ENCODE assay signal across 10 cellular contexts in the genomic region with DNA sequence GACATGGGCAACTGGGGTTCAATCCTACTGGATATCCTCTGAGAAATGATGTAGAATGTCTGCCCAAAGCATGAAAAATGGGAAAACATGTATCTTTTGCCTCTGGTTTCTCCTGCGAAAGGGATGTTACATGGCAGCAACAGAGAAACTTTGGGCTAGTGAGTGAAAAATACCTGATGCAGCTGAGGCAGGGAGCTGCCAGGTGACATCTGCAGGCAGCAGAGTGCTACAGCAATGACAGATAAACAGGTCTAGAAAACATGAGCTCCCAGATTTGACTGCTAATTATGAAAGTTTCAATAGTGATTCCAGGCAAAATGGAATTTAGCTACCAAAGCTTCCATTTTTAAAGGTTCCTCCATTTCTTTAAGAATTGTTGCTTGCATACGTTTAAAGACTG. TPM values are rescaled to one million over a fixed set of nuclear protein-coding genes. Genes with fewer than 3 reads are reported as not detected.
A peak's percentile ranks its signal among the peaks of the same experiment; 100 is the strongest.
DNase-seq lines count a peak whose midpoint lies in the region; ATAC-seq, FAIRE-seq and TF ChIP-seq lines count a peak whose summit lies in the region.
"Had no signal": no experiment of that assay in that cellular context is flagged by ENCODE, and none has a peak within 500 bp of the region (broad histone marks: within the 10 kb centered on the region; RNA-seq: fewer than 3 reads in every experiment).

No MANE protein-coding gene starts in this region.

- peaks cover 0 to 4% (median 0%) of the 10 kb centered on the region in 3 donors for H3K9me3 Mint-ChIP-seq in T-cell
- H3K9me3 Mint-ChIP-seq: memory B cell had no signal

- peaks cover 31% of the 10 kb centered on the region for H3K4me1 ChIP-seq in keratinocyte (ENCODE audit: control insufficient read depth, extremely low read depth, insufficient read depth, low read length)

- no peaks in the 10 kb centered on the region for H4K20me1 ChIP-seq in keratinocyte (ENCODE audit: control insufficient read depth, extremely low read depth, insufficient read depth, low read length)

- in situ Hi-C loops in GM13976 (cut with MboI; ENCODE audit: low sequenced_read_pairs, unreplicated experiment), result no loop called here

- DNase-seq in AG04450 (ENCODE audit: low read depth, low spot score) (no peak), GM13976 (ENCODE audit: low spot score) (peak; percentile 20), RKO (ENCODE audit: low spot score) (peak; percentile 26), keratinocyte (ENCODE audit: low read depth, low spot score) (no peak), T-cell (no peak), lower leg skin (ENCODE audit: low spot score in 2 of 2) (no peak)
- DNase-seq: aorta had no signal

- WGBS in lower leg skin, 2 donors, result 58 to 62% methylated on average over 2 of the region's 2 CpGs

- no peak overlapping the region for H3K9ac ChIP-seq in keratinocyte (ENCODE audit: control insufficient read depth, extremely low read depth, insufficient read depth, low read length)

- POLR2A ChIA-PET in AG04450 (lab: Yijun Ruan, JAX) (no interaction called here), T-cell (lab: Charles Lee) (no interaction called here)

- H2AFZ ChIP-seq in keratinocyte (ENCODE audit: control insufficient read depth, low read length), result no peak overlapping the region

- TF ChIP-seq CTCF in AG04450 (IDR thresholded peaks at IDR 0.05; ENCODE audit: low read depth, low read length) (peak; percentile 20), GM13976 (IDR thresholded peaks at IDR 0.05; ENCODE audit: borderline replicate concordance, control extremely low read depth, extremely low read depth, insufficient read depth, missing control alignments) (peak; percentile 35), keratinocyte (optimal IDR thresholded peaks at IDR 0.05 in 1 of 3, IDR thresholded peaks at IDR 0.05 in 1 of 3, conservative IDR thresholded peaks at IDR 0.05 in 1 of 3; ENCODE audit: extremely low read depth in 1 of 3, insufficient read depth in 2 of 3, low read length in 3 of 3) (peak; percentile 73 to 92 (median 75)), lower leg skin (IDR thresholded peaks at IDR 0.05) (no peak)

- H3K27ac Mint-ChIP-seq in T-cell, result no peak overlapping the region
- H3K27ac Mint-ChIP-seq: memory B cell had no signal

- intact Hi-C loops in lower leg skin (cut with DNase I; ENCODE audit: low total_unique reads), result no loop called here

- peak; percentile 95 for FAIRE-seq in keratinocyte (lab: Jason Lieb, UNC)

- no peaks in the 10 kb centered on the region for H3K9me3 ChIP-seq in AG04450 (ENCODE audit: control insufficient read depth, insufficient read depth, low read length)
- H3K9me3 ChIP-seq in keratinocyte (ENCODE audit: control insufficient read depth, low read depth, low read length), result no peaks in the 10 kb centered on the region

- CTCF ChIA-PET in AG04450 (lab: Charles Lee) (interaction anchor here (0.6 kb wide), 1 partner anchor 513 kb away, joined by 4 read pairs; no protein-coding TSS in a partner anchor), T-cell (lab: Charles Lee) (no interaction called here)

- H3K27me3 ChIP-seq in AG04450 (ENCODE audit: control insufficient read depth, insufficient read depth, low read length) (no peaks in the 10 kb centered on the region), keratinocyte (ENCODE audit: control insufficient read depth, extremely low read depth, insufficient read depth, low read length) (no peaks in the 10 kb centered on the region)

- dilution Hi-C loops in keratinocyte (cut with MboI; ENCODE audit: extremely low pct_ligation_motif_present, low sequenced_read_pairs), result no loop called here

- peaks cover 12 to 13% of the 10 kb centered on the region in 2 donors for H3K27me3 Mint-ChIP-seq in T-cell

- TF ChIP-seq POLR2A in lower leg skin (IDR thresholded peaks at IDR 0.05), result no peak

- H3K4me3 Mint-ChIP-seq in T-cell, result no peak overlapping the region
- H3K4me3 Mint-ChIP-seq: memory B cell had no signal

- no peak for ATAC-seq in T-cell (replicated peaks in 1 of 4)
- ATAC-seq in HG02571 (IDR thresholded peaks at IDR 0.05; ENCODE audit: unreplicated experiment), result no peak
- ATAC-seq in GM21529 (IDR thresholded peaks at IDR 0.05; ENCODE audit: unreplicated experiment), result no peak

- no peaks in the 10 kb centered on the region for H3K36me3 Mint-ChIP-seq in T-cell
- H3K36me3 Mint-ChIP-seq: memory B cell had no signal

- H3K79me2 ChIP-seq in keratinocyte (ENCODE audit: control insufficient read depth, insufficient read depth, low read length), result no peaks in the 10 kb centered on the region

- no peaks in the 10 kb centered on the region for H3K36me3 ChIP-seq in keratinocyte (ENCODE audit: control insufficient read depth in 2 of 2, extremely low read depth in 1 of 2, insufficient read depth in 2 of 2, low read length in 2 of 2)

- peaks cover 0 to 6% (median 2%) of the 10 kb centered on the region in 3 donors for H3K4me1 Mint-ChIP-seq in T-cell
- H3K4me1 Mint-ChIP-seq: memory B cell had no signal

- no peaks in the 10 kb centered on the region for H3K9me1 ChIP-seq in keratinocyte (ENCODE audit: control insufficient read depth, extremely low read depth, insufficient read depth, low read length)

- no peak overlapping the region for H3K4me3 ChIP-seq in AG04450 (ENCODE audit: low read depth, low read length)
- H3K4me3 ChIP-seq in keratinocyte (ENCODE audit: control insufficient read depth in 2 of 3, extremely low read depth in 1 of 3, insufficient read depth in 2 of 3, low read depth in 1 of 3, low read length in 3 of 3), result no peak overlapping the region
- H3K4me3 ChIP-seq in lower leg skin (ENCODE audit: low read depth, poor library complexity, severe bottlenecking), result no peak overlapping the region

- H3K27ac ChIP-seq in AG04450 (ENCODE audit: low read depth, low read length) (no peak overlapping the region), keratinocyte (ENCODE audit: control insufficient read depth, insufficient read depth, low read length) (no peak overlapping the region)

- H3K4me2 ChIP-seq in keratinocyte (ENCODE audit: control insufficient read depth, extremely low read depth, insufficient read depth, low read depth, low read length), result no peak overlapping the region

RNA-seq across cellular contexts. Expression of a gene that starts 4.8 kb away (rescaled TPM):
- polyA plus RNA-seq in AG04450 (2011; rRNA removed), result 2.0 and 2.1 TPM in 2 replicates
- polyA minus RNA-seq in AG04450 (2011; rRNA and poly(A)+ RNA removed), result 0.91 and 1.5 TPM in 2 replicates
- polyA plus RNA-seq in keratinocyte, result 12.0 to 40.7 TPM (median 35.5 TPM) in 3 replicates
- polyA plus RNA-seq in keratinocyte (2011; ENCODE audit: low read depth), result 1.1 TPM
- polyA plus RNA-seq in keratinocyte (2011; cell fraction: cytosol; rRNA removed), result 36.6 and 37.0 TPM in 2 replicates
- 92.7 and 98.5 TPM in 2 replicates for polyA plus RNA-seq in keratinocyte (2011; cell fraction: nucleus; rRNA removed)
- 3.6 and 28.9 TPM in 2 replicates for polyA plus RNA-seq in keratinocyte (2012; ENCODE audit: low replicate concordance)
- 1.6 to 8.3 TPM (median 3.4 TPM) in 3 replicates for polyA minus RNA-seq in keratinocyte
- polyA minus RNA-seq in keratinocyte (2011; cell fraction: cytosol; rRNA and poly(A)+ RNA removed), result 8.6 TPM
- polyA minus RNA-seq in keratinocyte (2011; cell fraction: nucleus; rRNA and poly(A)+ RNA removed), result 10.4 and 15.7 TPM in 2 replicates
- not detected for total RNA-seq in T-cell
- total RNA-seq in lower leg skin, result 1 to 10 TPM in 2 of 4 donors, under 1 TPM in 2; 0.89 to 1.6 (median 1.3) TPM

RNA-seq across cellular contexts. Expression of a gene that starts 11.3 kb away (rescaled TPM):
- polyA plus RNA-seq in AG04450 (2011; rRNA removed), result 0.20 and 0.83 TPM in 2 replicates
- not detected in 2 replicates for polyA minus RNA-seq in AG04450 (2011; rRNA and poly(A)+ RNA removed)
- not detected in 3 replicates for polyA plus RNA-seq in keratinocyte
- polyA plus RNA-seq in keratinocyte (2011; ENCODE audit: low read depth), result not detected
- not detected in 2 replicates for polyA plus RNA-seq in keratinocyte (2011; cell fraction: cytosol; rRNA removed)
- polyA plus RNA-seq in keratinocyte (2011; cell fraction: nucleus; rRNA removed), result not detected in 2 replicates
- polyA plus RNA-seq in keratinocyte (2012; ENCODE audit: low replicate concordance), result not detected in 2 replicates
- polyA minus RNA-seq in keratinocyte, result not detected in 3 replicates
- polyA minus RNA-seq in keratinocyte (2011; cell fraction: cytosol; rRNA and poly(A)+ RNA removed), result not detected
- polyA minus RNA-seq in keratinocyte (2011; cell fraction: nucleus; rRNA and poly(A)+ RNA removed), result not detected in 2 replicates
- 1 to 10 TPM in 1 of 5 donors, not detected in 4; 1.6 TPM for total RNA-seq in T-cell
- not detected for total RNA-seq in lower leg skin
- polyA plus RNA-seq: aorta had no signal

RNA-seq across cellular contexts. Expression of a gene that starts 27.9 kb away (rescaled TPM):
- polyA plus RNA-seq in AG04450 (2011; rRNA removed) (0.43 and 0.57 TPM in 2 replicates), keratinocyte (0.08 to 0.29 TPM in 2 of 3 replicates, not detected in the other)
- not detected in 2 replicates for polyA minus RNA-seq in AG04450 (2011; rRNA and poly(A)+ RNA removed)
- not detected for polyA plus RNA-seq in keratinocyte (2011; ENCODE audit: low read depth)
- 0.09 and 0.19 TPM in 2 replicates for polyA plus RNA-seq in keratinocyte (2011; cell fraction: cytosol; rRNA removed)
- polyA plus RNA-seq in keratinocyte (2011; cell fraction: nucleus; rRNA removed), result 0.08 and 0.37 TPM in 2 replicates
- polyA plus RNA-seq in keratinocyte (2012; ENCODE audit: low replicate concordance), result 0.48 TPM in 1 of 2 replicates, not detected in the other
- 0.23 TPM in 1 of 3 replicates, not detected in the others for polyA minus RNA-seq in keratinocyte
- polyA minus RNA-seq in keratinocyte (2011; cell fraction: cytosol; rRNA and poly(A)+ RNA removed), result not detected
- polyA minus RNA-seq in keratinocyte (2011; cell fraction: nucleus; rRNA and poly(A)+ RNA removed), result not detected in 2 replicates
- total RNA-seq in T-cell (not detected), lower leg skin (1 to 10 TPM in 1 of 4 donors, under 1 TPM in 1, not detected in 2; 0.17 to 2.1 TPM)
- polyA plus RNA-seq: aorta had no signal

Comparison
In these comparisons a context has a peak if more than half of its experiments do, and no peak if none do; other contexts are left out.
1. DNase-seq: peak in GM13976 (single experiment) and RKO (single experiment); none in AG04450 (single experiment), keratinocyte (single experiment), T-cell (0 of 34) and lower leg skin (0 of 2).
2. CTCF ChIP-seq: peak in AG04450 (single experiment), GM13976 (single experiment) and keratinocyte (3 of 3); none in lower leg skin (0 of 3).